In the genomic region with DNA sequence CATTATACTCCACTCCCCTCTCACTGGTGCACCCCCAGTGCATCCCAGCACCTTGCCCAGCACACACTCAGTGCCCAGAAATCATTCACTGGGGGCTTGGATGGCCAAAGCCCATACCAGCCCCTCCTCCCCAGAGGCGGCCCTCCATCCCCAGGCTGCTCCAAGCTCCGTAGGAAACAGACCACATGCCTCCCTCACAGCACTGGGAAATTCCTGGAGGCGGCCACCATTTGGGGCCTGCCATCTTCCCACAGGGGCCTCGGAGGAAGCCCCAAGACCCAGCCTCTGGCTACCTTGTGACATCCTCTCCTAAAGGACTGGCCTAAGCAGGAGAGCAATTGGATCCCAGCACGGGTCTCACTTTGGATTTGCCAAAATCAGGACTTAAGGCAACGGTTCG, we compare ENCODE assay signal across 23 cellular contexts. TPM values are rescaled to one million over a fixed set of nuclear protein-coding genes. Genes with fewer than 3 reads are reported as not detected.
"Had no signal": no experiment of that assay in that cellular context is flagged by ENCODE, and none has a peak within 500 bp of the region (broad histone marks: within the 10 kb centered on the region; RNA-seq: fewer than 3 reads in every experiment).

No MANE protein-coding gene starts in this region.

- H3K9ac ChIP-seq: KMS-11 had no signal

- H3K4me2 ChIP-seq: KMS-11 had no signal

- H3K4me1 ChIP-seq: SJCRH30 had no signal

- H3K4me3 ChIP-seq: K562, SJCRH30 had no signal

- H3K36me3 ChIP-seq: SJCRH30 had no signal

- H3K27me3 ChIP-seq: SJCRH30 had no signal

- FAIRE-seq: K562 had no signal

- ATAC-seq: K562, PC-3, SK-N-SH treated with all-trans-retinoic acid at 6 μM for 48 hours had no signal

- H3K27ac ChIP-seq: HL-60, KMS-11, SJCRH30 had no signal

- H3K9me3 ChIP-seq: SJCRH30 had no signal

- DNase-seq: Kasumi-1, MM.1S, NCI-H1092 treated with DMSO at 0.1 percent for 48 hours, NCI-H1436, NCI-H187, NCI-H2029, NCI-H2081 treated with DMSO at 0.1 percent for 48 hours, NCI-H2171, NCI-H226, NCI-H446, NCI-H510A, NCI-H69, NCI-H774, PC-3, SHP77 treated with DMSO at 0.1 percent for 48 hours, SJCRH30 had no signal

RNA-seq across cellular contexts. Expression of a gene that starts 49.7 kb away (rescaled TPM):
- total RNA-seq: K562, M059J, OCI-LY7, PC-3, SJCRH30 had no signal
- polyA plus RNA-seq: IgD-negative memory B cell, K562 had no signal
